20 cellular contexts compared by ENCODE assay signal in the genomic region with DNA sequence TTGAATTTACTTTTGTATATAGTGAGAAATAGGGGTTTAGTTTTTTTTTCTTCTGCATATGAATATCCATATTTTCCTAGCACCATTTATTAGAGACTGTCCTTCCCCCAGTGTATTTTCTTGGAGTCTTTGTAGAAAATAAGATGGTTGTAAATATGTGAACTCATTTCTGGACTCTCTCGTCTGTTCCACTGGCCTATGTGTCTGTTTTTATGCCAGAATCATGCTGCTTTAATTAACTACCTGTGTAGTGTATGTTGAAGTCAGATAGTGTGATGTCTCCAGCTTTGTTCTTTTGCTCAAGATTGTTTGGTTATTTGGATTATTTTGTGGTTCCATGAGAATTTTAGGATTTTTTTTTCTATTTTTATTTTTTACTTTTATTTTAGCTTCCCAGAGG.
"Had no signal": no experiment of that assay in that cellular context is flagged by ENCODE, and none has a peak within 500 bp of the region (broad histone marks: within the 10 kb centered on the region; RNA-seq: fewer than 3 reads in every experiment).

No MANE protein-coding gene starts in this region.

- DNase-seq: colonic mucosa; cortex of kidney; dermis blood vessel endothelial cell; dorsolateral prefrontal cortex; effector CD4-positive, alpha-beta T cell; effector CD8-positive, alpha-beta T cell; effector memory CD4-positive, alpha-beta T cell; effector memory CD8-positive, alpha-beta T cell; endodermal cell; esophagus squamous epithelium; foreskin fibroblast; foreskin keratinocyte; foreskin melanocyte; gastrocnemius medialis; glutamatergic neuron; head of caudate nucleus; heart left ventricle; heart right ventricle had no signal

- ATAC-seq: effector memory CD8-positive, alpha-beta T cell; esophagus mucosa; foreskin keratinocyte; gastrocnemius medialis; gastroesophageal sphincter; heart left ventricle; heart right ventricle had no signal
